ENCODE assay signal across 15 cellular contexts in genomic region chr17:8985054-8985701, GRCh38. TPM values are rescaled to one million over a fixed set of nuclear protein-coding genes. Genes with fewer than 3 reads are reported as not detected.
A peak's percentile ranks its signal among the peaks of the same experiment; 100 is the strongest.
DNase-seq lines count a peak whose midpoint lies in the region; ATAC-seq, FAIRE-seq and TF ChIP-seq lines count a peak whose summit lies in the region.
"Had no signal": no experiment of that assay in that cellular context is flagged by ENCODE, and none has a peak within 500 bp of the region (broad histone marks: within the 10 kb centered on the region; RNA-seq: fewer than 3 reads in every experiment).

No MANE protein-coding gene starts in this region.

- TF ChIP-seq CTCF in OCI-LY3 (IDR thresholded peaks at IDR 0.05; ENCODE audit: low read depth, low read length) (no peak), right lobe of liver (IDR thresholded peaks at IDR 0.05) (no peak), lower leg skin (IDR thresholded peaks at IDR 0.05) (no peak)

- H3K4me1 ChIP-seq in BLaER1 treated with 17β-estradiol and CSF1 and Interleukin-3, amounts not matched to agents 10 nM and 100 nM, result peaks cover 10 to 22% (median 17%) of the 10 kb centered on the region in 10 experiments
- H3K4me1 ChIP-seq in OCI-LY3 (ENCODE audit: low read length) (peaks cover 29% of the 10 kb centered on the region), right lobe of liver (peaks cover 0 to 9% (median 0%) of the 10 kb centered on the region in 4 donors)
- H3K4me1 ChIP-seq: adrenal gland had no signal

- 37% methylated on average over 4 of the region's 4 CpGs for WGBS in right lobe of liver (ENCODE audit: insufficient coverage, low coverage, low lambda C conversion rate, missing lambda C conversion rate)
- 85 to 94% methylated on average over 4 of the region's 4 CpGs for WGBS in lower leg skin, 2 donors

- peak; percentile 95 for FAIRE-seq in GM18507 (lab: Jason Lieb, UNC)

- DNase-seq in GM18507 (ENCODE audit: extremely low spot score, insufficient read length, low read depth) (no peak), right lobe of liver (no peak), NCI-H187 (lab: John Stamatoyannopoulos, UW) (no peak), superior temporal gyrus (ENCODE audit: extremely low spot score) (no peak), lower leg skin (ENCODE audit: low spot score in 2 of 2) (no peak)
- DNase-seq: activated CD4-positive, CD25-positive, alpha-beta regulatory T cell treated with anti-CD3 and anti-CD28 coated beads, Interleukin-2, amount 50 U/mL, for 72 hours; activated T-cell treated with anti-CD3 and anti-CD28 coated beads, Interleukin-2, amount 50 U/mL, for 1 hour; adrenal gland; DMS153; mesendoderm; NCI-H1105; PC-3 had no signal

- intact Hi-C loops in right lobe of liver (cut with DNase I), result no loop called here
- intact Hi-C loops in lower leg skin (cut with DNase I; ENCODE audit: low total_unique reads), result no loop called here

- no peaks in the 10 kb centered on the region for H4K20me1 ChIP-seq in BLaER1 treated with 17β-estradiol and CSF1 and Interleukin-3, amounts not matched to agents 10 nM and 100 nM
- no peaks in the 10 kb centered on the region for H4K20me1 ChIP-seq in OCI-LY3 (ENCODE audit: insufficient read depth, low read length)

- H3K79me2 ChIP-seq in OCI-LY3 (ENCODE audit: low read length), result no peaks in the 10 kb centered on the region

- ATAC-seq in right lobe of liver (peak; percentile 71 to 93 (median 90)), GM18520 (IDR thresholded peaks at IDR 0.05; ENCODE audit: unreplicated experiment) (no peak)
- ATAC-seq: PC-3 had no signal

- peak overlapping the region; percentile 13 to 58 (median 41); a peak in 18 of 22 replicates for H3K4me2 ChIP-seq in BLaER1 treated with 17β-estradiol and CSF1 and Interleukin-3, amounts not matched to agents 10 nM and 100 nM
- H3K4me2 ChIP-seq in OCI-LY3 (ENCODE audit: low read length), result peak overlapping the region; percentile 38

- peak overlapping the region in 1 of 11 experiments; percentile 3; a peak in 1 of 22 replicates for H3K27ac ChIP-seq in BLaER1 treated with 17β-estradiol and CSF1 and Interleukin-3, amounts not matched to agents 10 nM and 100 nM
- H3K27ac ChIP-seq in OCI-LY3 (ENCODE audit: low read length), result peak overlapping the region; percentile 48
- no peak overlapping the region for H3K27ac ChIP-seq in right lobe of liver

- TF ChIP-seq POLR2A in right lobe of liver (IDR thresholded peaks at IDR 0.05), result no peak
- TF ChIP-seq POLR2A in lower leg skin (IDR thresholded peaks at IDR 0.05), result no peak

- H3K9ac ChIP-seq in BLaER1 treated with 17β-estradiol and CSF1 and Interleukin-3, amounts not matched to agents 10 nM and 100 nM, result no peak overlapping the region
- no peak overlapping the region for H3K9ac ChIP-seq in OCI-LY3 (ENCODE audit: low read length)

- H3K27me3 ChIP-seq in BLaER1 treated with 17β-estradiol and CSF1 and Interleukin-3, amounts not matched to agents 10 nM and 100 nM, result no peaks in the 10 kb centered on the region
- H3K27me3 ChIP-seq in OCI-LY3 (ENCODE audit: low read depth, low read length) (no peaks in the 10 kb centered on the region), right lobe of liver (no peaks in the 10 kb centered on the region)

- peak overlapping the region; percentile 73 for H2AFZ ChIP-seq in OCI-LY3 (ENCODE audit: low read depth, low read length)

- peaks cover 15 to 35% (median 31%) of the 10 kb centered on the region in 11 experiments for H3K9me3 ChIP-seq in BLaER1 treated with 17β-estradiol and CSF1 and Interleukin-3, amounts not matched to agents 10 nM and 100 nM (replicated peaks in 1 of 11)
- H3K9me3 ChIP-seq in OCI-LY3 (ENCODE audit: insufficient read depth, low read length) (no peaks in the 10 kb centered on the region; the same call in 1 of the 2 replicates), right lobe of liver (no peaks in the 10 kb centered on the region)
- H3K9me3 ChIP-seq: adrenal gland had no signal

- no peak overlapping the region for H3K4me3 ChIP-seq in BLaER1 treated with 17β-estradiol and CSF1 and Interleukin-3, amounts not matched to agents 10 nM and 100 nM
- H3K4me3 ChIP-seq in OCI-LY3 (ENCODE audit: low read length), result no peak overlapping the region
- H3K4me3 ChIP-seq in right lobe of liver, result no peak overlapping the region
- H3K4me3 ChIP-seq in lower leg skin (ENCODE audit: low read depth, poor library complexity, severe bottlenecking), result no peak overlapping the region
- H3K4me3 ChIP-seq: adrenal gland had no signal

- H3K36me3 ChIP-seq in BLaER1 treated with 17β-estradiol and CSF1 and Interleukin-3, amounts not matched to agents 10 nM and 100 nM, result no peaks in the 10 kb centered on the region
- H3K36me3 ChIP-seq in OCI-LY3 (replicated peaks; ENCODE audit: low read depth, low read length) (peaks cover 5% of the 10 kb centered on the region), right lobe of liver (no peaks in the 10 kb centered on the region)
- H3K36me3 ChIP-seq: adrenal gland had no signal

RNA-seq across cellular contexts. Expression of gene PIK3R5, which starts 19.7 kb away (rescaled TPM):
- total RNA-seq in right lobe of liver, result 1 to 10 TPM; 3.7 to 6.5 (median 5.0) TPM
- total RNA-seq in lower leg skin, result 10 to 100 TPM in 2 of 4 donors, 1 to 10 TPM in 2; 3.6 to 12.0 (median 8.2) TPM
- total RNA-seq: PC-3 had no signal

RNA-seq across cellular contexts. Expression of gene NTN1, which starts 36.1 kb away (rescaled TPM):
- total RNA-seq in right lobe of liver (10 to 100 TPM in 2 of 6 experiments, 1 to 10 TPM in 4; 3.5 to 12.5 (median 8.5) TPM), lower leg skin (10 to 100 TPM in 2 of 4 donors, 1 to 10 TPM in 2; 5.9 to 11.6 (median 8.5) TPM)
